ENCODE assay signal across 13 cellular contexts in the genomic region with DNA sequence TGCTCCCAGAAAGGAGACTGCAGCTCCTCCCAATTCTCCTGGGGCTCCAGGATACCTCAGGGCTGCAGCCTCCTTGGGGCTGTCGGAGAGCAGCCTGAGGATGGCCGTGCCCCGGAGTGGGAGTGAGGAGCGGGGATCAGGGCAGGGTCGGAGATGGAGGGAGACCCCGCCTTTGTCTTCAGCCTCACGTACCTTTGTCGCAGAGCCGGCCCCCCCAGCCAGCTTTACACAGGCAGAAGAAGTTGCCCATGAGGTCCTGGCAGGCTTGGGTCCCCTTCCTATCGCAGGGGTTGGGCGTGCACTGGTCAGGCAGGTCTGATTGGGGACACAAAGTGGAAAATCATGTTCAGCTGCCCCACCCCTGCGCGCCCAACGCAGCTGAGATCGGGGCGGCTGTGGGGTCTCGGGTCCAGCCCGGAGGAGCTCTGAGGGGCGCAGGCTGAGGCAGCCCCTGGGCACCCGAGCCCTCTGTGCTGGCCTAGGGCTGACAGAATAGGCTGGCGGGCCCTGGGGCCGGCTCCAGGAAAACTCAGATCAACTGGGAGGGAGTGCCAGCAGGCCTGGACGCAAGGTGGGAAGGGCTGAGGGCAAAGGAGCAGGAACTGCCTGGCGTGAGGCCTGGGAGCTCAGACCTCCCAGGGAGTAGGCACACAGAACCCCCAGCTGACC. TPM values are rescaled to one million over a fixed set of nuclear protein-coding genes. Genes with fewer than 3 reads are reported as not detected.
DNase-seq lines count a peak whose midpoint lies in the region; ATAC-seq and TF ChIP-seq lines count a peak whose summit lies in the region.
"Had no signal": no experiment of that assay in that cellular context is flagged by ENCODE, and none has a peak within 500 bp of the region (broad histone marks: within the 10 kb centered on the region; RNA-seq: fewer than 3 reads in every experiment).

No MANE protein-coding gene starts in this region.

- ATAC-seq in mucosa of descending colon: peak; percentile 86

- H3K27me3 ChIP-seq in Peyer's patch: no peaks in the 10 kb centered on the region
- H3K27me3 ChIP-seq in esophagus muscularis mucosa: no peaks in the 10 kb centered on the region
- H3K27me3 ChIP-seq in tibial artery: no peaks in the 10 kb centered on the region

- H3K27ac ChIP-seq in Peyer's patch: peak overlapping the region in 3 of 4 donors; percentile 65 to 75 (median 69)
- H3K27ac ChIP-seq in esophagus muscularis mucosa (replicated peaks in 1 of 4): peak overlapping the region; percentile 90 to 94 (median 92)
- peak overlapping the region; percentile 46 to 67 for H3K27ac ChIP-seq in tibial artery

- DNase-seq in Peyer's patch (peak in 2 of 3 donors; percentile 71 to 79), esophagus muscularis mucosa (ENCODE audit: extremely low spot score) (no peak), mucosa of descending colon (peak; percentile 76 to 87 (median 84)), tibial artery (no peak), middle frontal gyrus (ENCODE audit: extremely low spot score, low spot score) (no peak), NAMALWA (ENCODE audit: low spot score) (no peak), NCI-H82 treated with DMSO at 0.1 percent for 48 hours (lab: John Stamatoyannopoulos, UW; ENCODE audit: unreplicated experiment) (no peak)
- DNase-seq in effector CD4-positive, alpha-beta T cell: no peak
- DNase-seq: activated CD8-positive, alpha-beta memory T cell treated with anti-CD3 and anti-CD28 coated beads for 24 hours; activated naive CD4-positive, alpha-beta T cell treated with anti-CD3 and anti-CD28 coated beads, Interleukin-2, amount 50 U/mL, for 16 hours; Calu3; NCI-H187; T-helper 2 cell had no signal

- WGBS in esophagus muscularis mucosa: 44% methylated on average over 12 of the region's 24 CpGs

- H3K9me3 ChIP-seq in Peyer's patch: no peaks in the 10 kb centered on the region
- no peaks in the 10 kb centered on the region for H3K9me3 ChIP-seq in esophagus muscularis mucosa
- H3K9me3 ChIP-seq in mucosa of descending colon: no peaks in the 10 kb centered on the region
- H3K9me3 ChIP-seq in tibial artery: no peaks in the 10 kb centered on the region

- H3K4me3 ChIP-seq in Peyer's patch (peak overlapping the region in 1 of 4 donors; percentile 19), esophagus muscularis mucosa (no peak overlapping the region), mucosa of descending colon (no peak overlapping the region), tibial artery (no peak overlapping the region)

- H3K36me3 ChIP-seq in Peyer's patch (peaks cover 0 to 22% (median 0%) of the 10 kb centered on the region in 3 donors), esophagus muscularis mucosa (peaks cover 16 to 55% (median 35%) of the 10 kb centered on the region in 4 donors), mucosa of descending colon (ENCODE audit: low read depth) (no peaks in the 10 kb centered on the region), tibial artery (peaks cover 33 to 40% (median 35%) of the 10 kb centered on the region in 3 donors)

- no peak for TF ChIP-seq EP300 in esophagus muscularis mucosa (IDR thresholded peaks at IDR 0.05)

- H3K4me1 ChIP-seq in Peyer's patch (peaks cover 0 to 49% (median 9%) of the 10 kb centered on the region in 4 donors), esophagus muscularis mucosa (peaks cover 62 to 97% (median 90%) of the 10 kb centered on the region in 4 donors), mucosa of descending colon (ENCODE audit: low read depth) (peaks cover 32% of the 10 kb centered on the region), tibial artery (peaks cover 3 to 50% (median 41%) of the 10 kb centered on the region in 4 donors)

- intact Hi-C loops in esophagus muscularis mucosa (cut with DNase I): no loop called here
- intact Hi-C loops in mucosa of descending colon (cut with DNase I, micrococcal nuclease): no loop called here
- intact Hi-C loops in tibial artery (cut with DNase I; ENCODE audit: low total_unique reads): no loop called here

- TF ChIP-seq CTCF in Peyer's patch (IDR thresholded peaks at IDR 0.05) (no peak), esophagus muscularis mucosa (IDR thresholded peaks at IDR 0.05) (no peak), mucosa of descending colon (IDR thresholded peaks at IDR 0.05) (no peak), tibial artery (IDR thresholded peaks at IDR 0.05) (no peak)

- TF ChIP-seq POLR2A in Peyer's patch (IDR thresholded peaks at IDR 0.05) (peak in 1 of 2 donors; percentile 32), esophagus muscularis mucosa (IDR thresholded peaks at IDR 0.05; ENCODE audit: low read depth) (no peak)

RNA-seq across cellular contexts. Expression of gene GAS6, which starts 24.2 kb away (rescaled TPM):
- 100 to 1,000 TPM; 132 to 226 (median 154) TPM for total RNA-seq in Peyer's patch
- total RNA-seq in esophagus muscularis mucosa: 100 to 1,000 TPM; 241 to 459 (median 346) TPM
- 100 to 1,000 TPM; 101 to 168 (median 113) TPM for total RNA-seq in mucosa of descending colon

Comparison
In these comparisons a context has a peak if more than half of its experiments do, and no peak if none do; other contexts are left out.
1. DNase-seq: peak in Peyer's patch (2 of 3) and mucosa of descending colon (3 of 3); none in esophagus muscularis mucosa (single experiment), tibial artery (0 of 2), middle frontal gyrus (single experiment), effector CD4-positive, alpha-beta T cell (single experiment), NAMALWA (single experiment) and NCI-H82 treated with DMSO at 0.1 percent for 48 hours (single experiment).
2. Peak in every context shown above with its lines, with median percentiles within 50 percentile points of each other: H3K27ac ChIP-seq.